Comparison of ENCODE assay signal across 22 cellular contexts in the genomic region with DNA sequence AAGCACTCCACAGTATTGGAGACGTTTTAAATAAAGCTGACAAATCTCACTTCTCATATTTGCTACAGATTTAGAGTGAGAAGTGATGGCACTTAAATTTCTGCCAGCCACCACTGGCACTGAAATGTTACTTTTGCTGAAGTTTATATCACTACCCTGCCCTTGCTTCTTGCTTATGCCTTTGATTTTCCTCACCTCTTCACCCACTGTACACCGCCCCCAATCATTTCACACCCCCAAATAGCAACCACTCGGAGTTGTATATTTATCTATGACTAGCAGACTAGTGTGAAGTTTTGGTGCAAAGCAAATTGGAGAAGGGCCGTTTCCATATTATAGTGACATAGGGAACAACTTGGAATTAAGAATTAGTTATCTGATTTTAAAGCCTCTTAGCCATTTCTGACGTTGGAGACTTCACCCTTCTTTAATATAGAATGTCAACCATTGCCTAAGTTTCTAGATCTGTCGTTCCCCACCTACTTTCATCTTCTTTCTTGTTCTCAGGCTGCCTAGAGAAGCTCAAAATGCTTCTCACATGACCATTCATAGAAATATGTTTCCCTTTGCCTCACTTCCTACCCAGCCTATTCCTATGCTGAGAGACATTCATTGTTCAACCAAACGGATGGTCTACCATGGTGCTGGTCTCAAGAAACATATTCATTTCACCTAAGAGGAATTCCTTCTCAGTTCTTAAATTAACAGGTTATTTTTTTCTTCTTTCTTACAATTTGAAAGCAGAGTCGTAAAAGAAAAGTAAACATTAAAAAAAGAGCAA.
"Had no signal": no experiment of that assay in that cellular context is flagged by ENCODE, and none has a peak within 500 bp of the region (broad histone marks: within the 10 kb centered on the region; RNA-seq: fewer than 3 reads in every experiment).

No MANE protein-coding gene starts in this region.

- H3K4me3 ChIP-seq: breast epithelium, coronary artery, esophagus squamous epithelium, gastrocnemius medialis, spleen, tibial artery had no signal

- H3K9me3 ChIP-seq: breast epithelium, esophagus squamous epithelium, gastrocnemius medialis, spleen, tibial artery had no signal

- H3K36me3 ChIP-seq: breast epithelium, esophagus squamous epithelium, gastrocnemius medialis, spleen, tibial artery had no signal

- DNase-seq: activated B cell treated with CpG ODN at 0.5 μM for 24 hours; activated CD4-positive, alpha-beta T cell treated with anti-CD3 and anti-CD28 coated beads for 36 hours; activated CD4-positive, alpha-beta T cell treated with anti-CD3 and anti-CD28 coated beads, Interleukin-2, amount 50 U/mL, for 4 hours; activated effector memory CD4-positive, alpha-beta T cell treated with Interleukin-2 at 50 U/mL for 16 hours; activated naive CD4-positive, alpha-beta T cell treated with anti-CD3 and anti-CD28 coated beads for 36 hours; activated naive CD8-positive, alpha-beta T cell treated with anti-CD3 and anti-CD28 coated beads, Interleukin-2, amount 10 ng/mL, durations not matched to agents 7 days and 5 days; activated T-cell treated with anti-CD3 and anti-CD28 coated beads, Interleukin-2, amount 50 U/mL, for 72 hours; amniotic stem cell; cerebellar nuclear complex; esophagus squamous epithelium; gastrocnemius medialis; hypothalamus; mesenchymal stem cell; naive B cell; posterior cingulate gyrus; spleen; stimulated activated CD4-positive, alpha-beta T cell treated with anti-CD3 and anti-CD28 coated beads, Interleukin-4, amount 100 ng/mL, for 24 hours; stimulated activated naive CD4-positive, alpha-beta T cell treated with Interleukin-2 at 50 U/mL for 16 hours; T1000; tibial artery had no signal

- H3K4me1 ChIP-seq: breast epithelium, esophagus squamous epithelium, gastrocnemius medialis, spleen, tibial artery had no signal

- H3K27ac ChIP-seq: breast epithelium, coronary artery, esophagus squamous epithelium, gastrocnemius medialis, spleen, tibial artery had no signal

- ATAC-seq: activated CD4-positive, alpha-beta T cell treated with anti-CD3 and anti-CD28 coated beads for 36 hours; activated T-cell treated with anti-CD3 and anti-CD28 coated beads, Interleukin-2, amount 50 U/mL, for 72 hours; gastrocnemius medialis had no signal

- H3K27me3 ChIP-seq: breast epithelium, esophagus squamous epithelium, gastrocnemius medialis, spleen, tibial artery had no signal
